1 cellular context compared by ENCODE assay signal in the genomic region with DNA sequence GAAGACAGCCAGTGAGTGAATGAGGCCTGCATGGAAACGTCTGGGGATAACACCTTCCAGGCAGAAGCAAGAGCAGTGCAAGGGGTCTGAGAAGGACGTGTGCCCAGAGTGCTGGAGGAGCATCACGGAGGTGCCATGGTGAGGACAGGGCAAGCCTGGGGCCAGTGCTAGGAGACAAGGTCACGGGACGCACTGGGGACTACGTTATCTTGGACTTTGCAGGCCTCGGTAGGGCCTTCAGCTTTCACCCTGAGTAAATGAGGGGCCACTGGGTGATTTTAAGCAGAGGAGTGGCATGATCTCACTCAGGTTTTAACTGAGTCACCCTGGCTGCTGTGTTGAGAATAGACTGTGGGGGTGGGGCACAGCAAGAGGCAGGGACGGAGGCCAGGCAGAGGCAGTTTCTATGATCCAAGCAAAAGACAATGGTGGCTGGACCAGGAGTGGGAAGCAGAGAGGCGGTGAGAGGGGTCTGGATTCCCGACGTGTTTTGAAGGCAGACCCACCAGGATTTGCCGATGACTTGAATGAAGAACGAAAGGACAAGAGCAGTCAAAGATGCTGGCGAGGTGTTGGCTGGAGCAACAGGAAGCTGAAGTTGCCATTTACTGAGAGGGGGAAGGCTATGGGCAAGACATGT.
TF ChIP-seq lines count a peak whose summit lies in the region.

No MANE protein-coding gene starts in this region.

TF ChIP-seq in K562, 482 proteins besides CTCF, POLR2A, EP300 and RAD21 (continued from another document and continues in another):
- TF ChIP-seq AFF4 (CRISPR knock-in tag; IDR thresholded peaks at IDR 0.05) (no peak), CREB1 (IDR thresholded peaks at IDR 0.05) (no peak), CREB1 (CRISPR knock-in tag; IDR thresholded peaks at IDR 0.05) (no peak), OTX1 (CRISPR knock-in tag; IDR thresholded peaks at IDR 0.05) (no peak), KAT7 (CRISPR knock-in tag; IDR thresholded peaks at IDR 0.05; ENCODE audit: borderline replicate concordance) (no peak), SRF (CRISPR knock-in tag; IDR thresholded peaks at IDR 0.05) (no peak), PHF20 (IDR thresholded peaks at IDR 0.05; ENCODE audit: partially characterized antibody) (no peak), HDAC8 (tag; IDR thresholded peaks at IDR 0.05) (0 out of 2 replicates have a peak, but pooled peaks have one; percentile 57), ZNF174 (CRISPR knock-in tag; IDR thresholded peaks at IDR 0.05) (no peak), CTCFL (IDR thresholded peaks at IDR 0.05; ENCODE audit: borderline replicate concordance, insufficient read depth, low read depth, low read length, poor library complexity, severe bottlenecking) (no peak), CC2D1A (IDR thresholded peaks at IDR 0.05) (no peak), ZNF165 (CRISPR knock-in tag; IDR thresholded peaks at IDR 0.05; ENCODE audit: borderline replicate concordance) (no peak), ELF4 (CRISPR knock-in tag; IDR thresholded peaks at IDR 0.05) (peak; percentile 37; the same call in 1 of the 2 replicates), ARNT (IDR thresholded peaks at IDR 0.05) (no peak; a peak in 1 of 4 replicates), ATF4 (CRISPR knock-in tag; IDR thresholded peaks at IDR 0.05) (no peak), ZNF184 (CRISPR knock-in tag; IDR thresholded peaks at IDR 0.05) (no peak), SUPT5H (IDR thresholded peaks at IDR 0.05) (peak; percentile 45; the same call in 1 of the 2 replicates), ESRRB (CRISPR knock-in tag; IDR thresholded peaks at IDR 0.05; ENCODE audit: borderline replicate concordance) (no peak), FIP1L1 (IDR thresholded peaks at IDR 0.05; ENCODE audit: low read depth, low read length, poor library complexity, severe bottlenecking) (no peak), SMAD1 (IDR thresholded peaks at IDR 0.05; ENCODE audit: low read depth, low read length, partially characterized antibody) (no peak), HCFC1 (IDR thresholded peaks at IDR 0.05; ENCODE audit: low read depth, low read length) (no peak), NFE2L1 (tag; IDR thresholded peaks at IDR 0.05; ENCODE audit: borderline replicate concordance, low read depth) (no peak), NFIX (CRISPR knock-in tag; IDR thresholded peaks at IDR 0.05; ENCODE audit: low read depth) (no peak), CREBBP (IDR thresholded peaks at IDR 0.05; ENCODE audit: low read depth, low read length) (no peak), MYBL2 (IDR thresholded peaks at IDR 0.05; ENCODE audit: low read depth) (no peak), MYBL2 (CRISPR knock-in tag; IDR thresholded peaks at IDR 0.05; ENCODE audit: borderline replicate concordance) (no peak), TFE3 (CRISPR knock-in tag; IDR thresholded peaks at IDR 0.05) (no peak), YBX1 (IDR thresholded peaks at IDR 0.05) (no peak)
- TF ChIP-seq, protein P1, sequence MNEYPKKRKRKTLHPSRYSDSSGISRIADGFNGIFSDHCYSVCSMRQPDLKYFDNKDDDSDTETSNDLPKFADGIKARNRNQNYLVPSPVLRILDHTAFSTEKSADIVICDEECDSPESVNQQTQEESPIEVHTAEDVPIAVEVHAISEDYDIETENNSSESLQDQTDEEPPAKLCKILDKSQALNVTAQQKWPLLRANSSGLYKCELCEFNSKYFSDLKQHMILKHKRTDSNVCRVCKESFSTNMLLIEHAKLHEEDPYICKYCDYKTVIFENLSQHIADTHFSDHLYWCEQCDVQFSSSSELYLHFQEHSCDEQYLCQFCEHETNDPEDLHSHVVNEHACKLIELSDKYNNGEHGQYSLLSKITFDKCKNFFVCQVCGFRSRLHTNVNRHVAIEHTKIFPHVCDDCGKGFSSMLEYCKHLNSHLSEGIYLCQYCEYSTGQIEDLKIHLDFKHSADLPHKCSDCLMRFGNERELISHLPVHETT (CRISPR knock-in tag; conservative IDR thresholded peaks at IDR 0.05 in 1 of 2, IDR thresholded peaks at IDR 0.05 in 1 of 2), result peak in 1 of 2 experiments; percentile 82; a peak in 2 of 4 replicates
- TF ChIP-seq, protein P2, sequence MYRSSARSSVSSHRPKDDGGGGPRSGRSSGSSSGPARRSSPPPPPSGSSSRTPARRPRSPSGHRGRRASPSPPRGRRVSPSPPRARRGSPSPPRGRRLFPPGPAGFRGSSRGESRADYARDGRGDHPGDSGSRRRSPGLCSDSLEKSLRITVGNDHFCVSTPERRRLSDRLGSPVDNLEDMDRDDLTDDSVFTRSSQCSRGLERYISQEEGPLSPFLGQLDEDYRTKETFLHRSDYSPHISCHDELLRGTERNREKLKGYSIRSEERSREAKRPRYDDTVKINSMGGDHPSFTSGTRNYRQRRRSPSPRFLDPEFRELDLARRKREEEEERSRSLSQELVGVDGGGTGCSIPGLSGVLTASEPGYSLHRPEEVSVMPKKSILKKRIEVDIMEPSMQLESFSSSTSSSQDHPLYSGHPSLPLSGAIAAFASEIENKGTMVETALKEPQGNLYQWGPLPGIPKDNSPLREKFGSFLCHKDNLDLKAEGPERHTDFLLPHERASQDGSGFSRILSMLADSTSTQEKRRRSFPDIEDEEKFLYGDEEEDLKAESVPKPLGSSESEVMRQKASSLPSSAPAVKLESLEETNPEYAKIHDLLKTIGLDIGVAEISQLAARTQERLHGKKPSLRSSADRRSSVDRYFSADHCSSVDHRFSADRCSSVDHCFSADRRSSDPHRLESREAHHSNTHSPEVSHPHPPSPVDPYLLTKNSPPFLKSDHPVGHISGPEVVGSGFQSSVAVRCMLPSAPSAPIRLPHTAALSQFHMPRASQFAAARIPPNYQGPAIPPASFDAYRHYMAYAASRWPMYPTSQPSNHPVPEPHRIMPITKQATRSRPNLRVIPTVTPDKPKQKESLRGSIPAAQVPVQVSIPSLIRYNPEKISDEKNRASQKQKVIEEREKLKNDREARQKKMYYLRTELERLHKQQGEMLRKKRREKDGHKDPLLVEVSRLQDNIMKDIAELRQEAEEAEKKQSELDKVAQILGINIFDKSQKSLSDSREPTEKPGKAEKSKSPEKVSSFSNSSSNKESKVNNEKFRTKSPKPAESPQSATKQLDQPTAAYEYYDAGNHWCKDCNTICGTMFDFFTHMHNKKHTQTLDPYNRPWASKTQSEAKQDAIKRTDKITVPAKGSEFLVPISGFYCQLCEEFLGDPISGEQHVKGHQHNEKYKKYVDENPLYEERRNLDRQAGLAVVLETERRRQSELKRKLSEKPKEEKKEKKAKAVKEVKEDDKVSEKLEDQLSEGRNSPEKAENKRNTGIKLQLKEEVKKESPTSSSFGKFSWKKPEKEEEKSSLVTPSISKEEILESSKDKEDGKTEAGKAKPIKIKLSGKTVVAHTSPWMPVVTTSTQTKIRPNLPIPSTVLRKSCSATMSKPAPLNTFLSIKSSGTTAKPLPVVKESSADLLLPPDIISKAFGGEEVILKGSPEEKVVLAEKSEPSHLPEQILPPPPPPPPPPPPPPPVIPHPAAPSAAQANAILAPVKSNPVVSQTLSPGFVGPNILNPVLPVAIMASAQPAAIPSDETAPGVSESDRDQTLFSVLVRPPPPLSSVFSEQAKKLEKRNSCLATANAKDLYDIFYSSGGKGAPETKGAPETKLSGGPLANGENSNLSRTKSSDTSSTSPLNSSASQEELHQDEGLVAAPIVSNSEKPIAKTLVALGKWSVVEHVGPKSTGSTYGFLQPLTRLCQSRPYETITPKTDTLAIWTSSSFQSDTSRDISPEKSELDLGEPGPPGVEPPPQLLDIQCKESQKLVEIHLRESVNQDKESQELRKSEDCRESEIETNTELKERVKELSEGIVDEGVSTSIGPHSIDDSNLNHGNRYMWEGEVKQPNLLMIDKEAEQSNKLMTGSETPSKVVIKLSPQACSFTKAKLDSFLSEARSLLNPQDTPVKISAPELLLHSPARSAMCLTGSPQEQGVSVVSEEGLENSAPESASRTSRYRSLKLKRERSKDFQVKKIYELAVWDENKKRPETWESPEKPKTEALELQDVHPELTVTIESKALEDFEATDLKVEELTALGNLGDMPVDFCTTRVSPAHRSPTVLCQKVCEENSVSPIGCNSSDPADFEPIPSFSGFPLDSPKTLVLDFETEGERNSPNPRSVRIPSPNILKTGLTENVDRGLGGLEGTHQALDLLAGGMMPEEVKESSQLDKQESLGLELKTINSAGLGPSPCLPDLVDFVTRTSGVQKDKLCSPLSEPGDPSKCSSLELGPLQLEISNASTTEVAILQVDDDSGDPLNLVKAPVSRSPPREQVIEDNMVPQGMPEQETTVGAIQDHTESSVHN (IDR thresholded peaks at IDR 0.05; ENCODE audit: borderline replicate concordance in 1 of 2, low read depth in 1 of 2), result no peak
- TF ChIP-seq, protein P3, sequence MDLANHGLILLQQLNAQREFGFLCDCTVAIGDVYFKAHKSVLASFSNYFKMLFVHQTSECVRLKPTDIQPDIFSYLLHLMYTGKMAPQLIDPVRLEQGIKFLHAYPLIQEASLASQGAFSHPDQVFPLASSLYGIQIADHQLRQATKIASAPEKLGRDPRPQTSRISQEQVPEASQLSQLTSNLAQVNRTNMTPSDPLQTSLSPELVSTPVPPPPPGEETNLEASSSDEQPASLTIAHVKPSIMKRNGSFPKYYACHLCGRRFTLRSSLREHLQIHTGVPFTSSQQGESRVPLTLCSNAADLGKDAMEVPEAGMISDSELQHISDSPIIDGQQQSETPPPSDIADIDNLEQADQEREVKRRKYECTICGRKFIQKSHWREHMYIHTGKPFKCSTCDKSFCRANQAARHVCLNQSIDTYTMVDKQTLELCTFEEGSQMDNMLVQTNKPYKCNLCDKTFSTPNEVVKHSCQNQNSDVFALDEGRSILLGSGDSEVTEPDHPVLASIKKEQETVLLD (IDR thresholded peaks at IDR 0.05), result peak; percentile 41; the same call in 1 of the 2 replicates
- TF ChIP-seq, protein P4, sequence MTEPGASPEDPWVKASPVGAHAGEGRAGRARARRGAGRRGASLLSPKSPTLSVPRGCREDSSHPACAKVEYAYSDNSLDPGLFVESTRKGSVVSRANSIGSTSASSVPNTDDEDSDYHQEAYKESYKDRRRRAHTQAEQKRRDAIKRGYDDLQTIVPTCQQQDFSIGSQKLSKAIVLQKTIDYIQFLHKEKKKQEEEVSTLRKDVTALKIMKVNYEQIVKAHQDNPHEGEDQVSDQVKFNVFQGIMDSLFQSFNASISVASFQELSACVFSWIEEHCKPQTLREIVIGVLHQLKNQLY (CRISPR knock-in tag; conservative IDR thresholded peaks at IDR 0.05), result no peak
